ENCODE assay signal across 1 cellular context in the genomic region with DNA sequence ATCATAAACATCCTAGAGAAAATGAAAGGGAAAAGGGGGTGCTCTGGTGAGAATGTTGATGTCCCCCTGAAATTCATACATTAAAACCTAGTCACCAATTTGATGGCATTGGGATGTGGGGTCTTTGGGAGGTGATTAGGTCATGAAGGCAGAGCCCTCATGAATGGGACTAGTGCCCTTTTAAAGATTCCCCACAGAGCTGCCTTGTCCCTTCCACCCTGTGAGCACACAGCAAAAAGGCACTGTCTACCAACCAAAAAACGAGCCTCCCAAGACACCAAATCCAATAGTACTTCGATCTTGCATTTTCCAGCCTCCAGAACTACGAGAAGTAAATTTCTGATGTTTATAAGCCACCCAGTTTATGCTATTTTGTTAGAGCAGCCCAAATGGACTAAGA.
TF ChIP-seq lines count a peak whose summit lies in the region.

No MANE protein-coding gene starts in this region.

TF ChIP-seq in GM12878, 131 proteins besides CTCF, POLR2A, EP300 and RAD21:
- no peak for TF ChIP-seq DPF2 (IDR thresholded peaks at IDR 0.05)
- TF ChIP-seq ATF7 (IDR thresholded peaks at IDR 0.05; ENCODE audit: low read depth) = no peak
- TF ChIP-seq MTA3 (IDR thresholded peaks at IDR 0.05; ENCODE audit: borderline replicate concordance, low read length) = no peak
- TF ChIP-seq, protein P1, sequence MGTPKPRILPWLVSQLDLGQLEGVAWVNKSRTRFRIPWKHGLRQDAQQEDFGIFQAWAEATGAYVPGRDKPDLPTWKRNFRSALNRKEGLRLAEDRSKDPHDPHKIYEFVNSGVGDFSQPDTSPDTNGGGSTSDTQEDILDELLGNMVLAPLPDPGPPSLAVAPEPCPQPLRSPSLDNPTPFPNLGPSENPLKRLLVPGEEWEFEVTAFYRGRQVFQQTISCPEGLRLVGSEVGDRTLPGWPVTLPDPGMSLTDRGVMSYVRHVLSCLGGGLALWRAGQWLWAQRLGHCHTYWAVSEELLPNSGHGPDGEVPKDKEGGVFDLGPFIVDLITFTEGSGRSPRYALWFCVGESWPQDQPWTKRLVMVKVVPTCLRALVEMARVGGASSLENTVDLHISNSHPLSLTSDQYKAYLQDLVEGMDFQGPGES (IDR thresholded peaks at IDR 0.05) = no peak
- TF ChIP-seq EED (IDR thresholded peaks at IDR 0.05; ENCODE audit: low read depth) = no peak
- TF ChIP-seq TCF7 (IDR thresholded peaks at IDR 0.05; ENCODE audit: borderline replicate concordance) = no peak
- no peak for TF ChIP-seq KLF5 (IDR thresholded peaks at IDR 0.05; ENCODE audit: partially characterized antibody)
- no peak for TF ChIP-seq JUND (IDR thresholded peaks at IDR 0.05; ENCODE audit: low read depth, low read length)
- no peak for TF ChIP-seq FOXM1 (IDR thresholded peaks at IDR 0.05; ENCODE audit: low read depth, low read length)
- TF ChIP-seq GATAD2B (conservative IDR thresholded peaks at IDR 0.05; ENCODE audit: low read depth) = no peak
- TF ChIP-seq, protein P2, sequence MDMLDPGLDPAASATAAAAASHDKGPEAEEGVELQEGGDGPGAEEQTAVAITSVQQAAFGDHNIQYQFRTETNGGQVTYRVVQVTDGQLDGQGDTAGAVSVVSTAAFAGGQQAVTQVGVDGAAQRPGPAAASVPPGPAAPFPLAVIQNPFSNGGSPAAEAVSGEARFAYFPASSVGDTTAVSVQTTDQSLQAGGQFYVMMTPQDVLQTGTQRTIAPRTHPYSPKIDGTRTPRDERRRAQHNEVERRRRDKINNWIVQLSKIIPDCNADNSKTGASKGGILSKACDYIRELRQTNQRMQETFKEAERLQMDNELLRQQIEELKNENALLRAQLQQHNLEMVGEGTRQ (IDR thresholded peaks at IDR 0.05; ENCODE audit: borderline replicate concordance, low read depth, low read length) = no peak
- no peak for TF ChIP-seq NR2F1 (conservative IDR thresholded peaks at IDR 0.05)
- TF ChIP-seq, protein P3, sequence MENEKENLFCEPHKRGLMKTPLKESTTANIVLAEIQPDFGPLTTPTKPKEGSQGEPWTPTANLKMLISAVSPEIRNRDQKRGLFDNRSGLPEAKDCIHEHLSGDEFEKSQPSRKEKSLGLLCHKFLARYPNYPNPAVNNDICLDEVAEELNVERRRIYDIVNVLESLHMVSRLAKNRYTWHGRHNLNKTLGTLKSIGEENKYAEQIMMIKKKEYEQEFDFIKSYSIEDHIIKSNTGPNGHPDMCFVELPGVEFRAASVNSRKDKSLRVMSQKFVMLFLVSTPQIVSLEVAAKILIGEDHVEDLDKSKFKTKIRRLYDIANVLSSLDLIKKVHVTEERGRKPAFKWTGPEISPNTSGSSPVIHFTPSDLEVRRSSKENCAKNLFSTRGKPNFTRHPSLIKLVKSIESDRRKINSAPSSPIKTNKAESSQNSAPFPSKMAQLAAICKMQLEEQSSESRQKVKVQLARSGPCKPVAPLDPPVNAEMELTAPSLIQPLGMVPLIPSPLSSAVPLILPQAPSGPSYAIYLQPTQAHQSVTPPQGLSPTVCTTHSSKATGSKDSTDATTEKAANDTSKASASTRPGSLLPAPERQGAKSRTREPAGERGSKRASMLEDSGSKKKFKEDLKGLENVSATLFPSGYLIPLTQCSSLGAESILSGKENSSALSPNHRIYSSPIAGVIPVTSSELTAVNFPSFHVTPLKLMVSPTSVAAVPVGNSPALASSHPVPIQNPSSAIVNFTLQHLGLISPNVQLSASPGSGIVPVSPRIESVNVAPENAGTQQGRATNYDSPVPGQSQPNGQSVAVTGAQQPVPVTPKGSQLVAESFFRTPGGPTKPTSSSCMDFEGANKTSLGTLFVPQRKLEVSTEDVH (IDR thresholded peaks at IDR 0.05; ENCODE audit: low read depth, partially characterized antibody) = no peak
- no peak for TF ChIP-seq ZZZ3 (IDR thresholded peaks at IDR 0.05; ENCODE audit: control insufficient read depth, insufficient read length, low read depth)
- no peak for TF ChIP-seq NRF1 (conservative IDR thresholded peaks at IDR 0.05; ENCODE audit: low read depth, low read length)
